Comparison of ENCODE assay signal across 17 cellular contexts in genomic region chr5:174307656-174308271, GRCh38.
"Had no signal": no experiment of that assay in that cellular context is flagged by ENCODE, and none has a peak within 500 bp of the region (broad histone marks: within the 10 kb centered on the region; RNA-seq: fewer than 3 reads in every experiment).

No MANE protein-coding gene starts in this region.

- H3K9me3 ChIP-seq: esophagus muscularis mucosa, gastrocnemius medialis, ovary, prostate gland, right lobe of liver, suprapubic skin, thyroid gland, upper lobe of left lung had no signal

- H3K27ac Mint-ChIP-seq: mesothelial cell of epicardium; natural killer cell; stimulated activated effector memory CD8-positive, alpha-beta T cell treated with anti-CD3 and anti-CD28 coated beads, Interleukin-12 subunit alpha, Interleukin-12 subunit beta, amount 100 ng/mL, for 72 hours had no signal

- H3K4me1 ChIP-seq: right lobe of liver had no signal

- H3K27me3 ChIP-seq: gastrocnemius medialis, ovary, right lobe of liver, thyroid gland had no signal

- DNase-seq: effector CD8-positive, alpha-beta T cell; gastrocnemius medialis; kidney glomerular epithelial cell; natural killer cell; ovary; right lobe of liver; stimulated activated CD4-positive, alpha-beta T cell treated with anti-CD3 and anti-CD28 coated beads, Interleukin-4, amount 100 ng/mL, for 1 hour; stimulated activated CD8-positive, alpha-beta memory T cell treated with anti-CD3 and anti-CD28 coated beads, Interleukin-4, amount 100 ng/mL, for 48 hours; stimulated activated naive CD8-positive, alpha-beta T cell treated with anti-CD3 and anti-CD28 coated beads, Interleukin-15, Interleukin-2, amounts not matched to agents 100 U/mL and 50 U/mL, for 24 hours; thyroid gland had no signal

- H3K27ac ChIP-seq: esophagus muscularis mucosa, gastrocnemius medialis, ovary, prostate gland, right lobe of liver, suprapubic skin, thyroid gland, upper lobe of left lung had no signal

- H3K36me3 Mint-ChIP-seq: mesothelial cell of epicardium; natural killer cell; stimulated activated effector memory CD8-positive, alpha-beta T cell treated with anti-CD3 and anti-CD28 coated beads, Interleukin-12 subunit alpha, Interleukin-12 subunit beta, amount 100 ng/mL, for 72 hours had no signal

- H3K9me3 Mint-ChIP-seq: mesothelial cell of epicardium; natural killer cell; neural crest cell; stimulated activated effector memory CD8-positive, alpha-beta T cell treated with anti-CD3 and anti-CD28 coated beads, Interleukin-12 subunit alpha, Interleukin-12 subunit beta, amount 100 ng/mL, for 72 hours had no signal

- H3K4me1 Mint-ChIP-seq: stimulated activated effector memory CD8-positive, alpha-beta T cell treated with anti-CD3 and anti-CD28 coated beads, Interleukin-12 subunit alpha, Interleukin-12 subunit beta, amount 100 ng/mL, for 72 hours had no signal

- H3K4me3 Mint-ChIP-seq: mesothelial cell of epicardium; natural killer cell; neural crest cell; stimulated activated effector memory CD8-positive, alpha-beta T cell treated with anti-CD3 and anti-CD28 coated beads, Interleukin-12 subunit alpha, Interleukin-12 subunit beta, amount 100 ng/mL, for 72 hours had no signal

- ATAC-seq: gastrocnemius medialis; natural killer cell; right lobe of liver; stimulated activated effector memory CD8-positive, alpha-beta T cell treated with anti-CD3 and anti-CD28 coated beads, Interleukin-12 subunit alpha, Interleukin-12 subunit beta, amount 100 ng/mL, for 72 hours; stimulated activated naive CD8-positive, alpha-beta T cell treated with anti-CD3 and anti-CD28 coated beads, Interleukin-15, Interleukin-2, amounts not matched to agents 100 U/mL and 50 U/mL, for 24 hours had no signal

- H3K4me3 ChIP-seq: esophagus muscularis mucosa, gastrocnemius medialis, ovary, prostate gland, right lobe of liver, suprapubic skin, thyroid gland, upper lobe of left lung had no signal

- H3K36me3 ChIP-seq: esophagus muscularis mucosa, gastrocnemius medialis, ovary, prostate gland, right lobe of liver, suprapubic skin, thyroid gland, upper lobe of left lung had no signal
